Comparison of ENCODE assay signal across 8 cellular contexts in the genomic region with DNA sequence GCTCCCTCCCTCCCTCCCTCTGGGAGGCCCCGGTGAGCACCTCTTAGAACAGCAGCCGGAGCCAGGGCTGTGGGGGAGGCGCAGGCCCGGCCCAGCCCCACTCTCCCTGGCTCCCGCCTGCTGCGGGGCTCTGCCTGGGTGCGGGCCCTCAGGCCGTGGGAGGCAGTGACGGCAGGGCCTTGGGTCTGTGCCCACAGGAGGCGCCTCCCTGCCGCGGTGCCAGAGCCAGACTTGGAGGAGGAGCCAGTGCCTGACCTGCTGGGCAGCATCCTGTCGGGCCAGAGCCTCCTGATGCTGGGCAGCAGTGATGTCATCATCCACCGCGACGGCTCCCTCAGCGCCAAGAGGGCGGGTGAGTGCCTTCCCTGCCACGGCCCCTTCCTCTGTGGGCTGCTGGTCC. TPM values are rescaled to one million over a fixed set of nuclear protein-coding genes. Genes with fewer than 3 reads are reported as not detected.
DNase-seq lines count a peak whose midpoint lies in the region; ATAC-seq and TF ChIP-seq lines count a peak whose summit lies in the region.
"Had no signal": no experiment of that assay in that cellular context is flagged by ENCODE, and none has a peak within 500 bp of the region (broad histone marks: within the 10 kb centered on the region; RNA-seq: fewer than 3 reads in every experiment).

No MANE protein-coding gene starts in this region.

- H3K27ac Mint-ChIP-seq in central memory CD8-positive, alpha-beta T cell (ENCODE audit: low read depth): peak overlapping the region; percentile 49
- no peak overlapping the region for H3K27ac Mint-ChIP-seq in Calu3 (ENCODE audit: unreplicated experiment)

- peak overlapping the region; percentile 41 for H3K27ac ChIP-seq in lower lobe of right lung

- no TSS peak for BruUV-seq in Calu3 (replicated peaks; lab: Mats Ljungman, UMichigan)

- CTCF ChIA-PET in Calu3 (lab: Charles Lee): no interaction called here

- H3K27me3 ChIP-seq in lower lobe of right lung (ENCODE audit: low read depth): no peaks in the 10 kb centered on the region

- H3K9me3 ChIP-seq in lower lobe of right lung: no peaks in the 10 kb centered on the region

- H3K9me3 Mint-ChIP-seq in central memory CD8-positive, alpha-beta T cell: no peaks in the 10 kb centered on the region
- H3K9me3 Mint-ChIP-seq in Calu3 (ENCODE audit: low read depth, unreplicated experiment): no peaks in the 10 kb centered on the region

- no peak for ATAC-seq in central memory CD8-positive, alpha-beta T cell (replicated peaks; ENCODE audit: extremely low read depth, poor library complexity, severe bottlenecking)
- peak; percentile 82 to 85 for ATAC-seq in lower lobe of right lung

- intact Hi-C loops in lower lobe of right lung (cut with DNase I): no loop called here
- intact Hi-C loops in Calu3 (cut with micrococcal nuclease; ENCODE audit: unreplicated experiment): no loop called here

- no peak overlapping the region for H3K4me3 Mint-ChIP-seq in central memory CD8-positive, alpha-beta T cell
- no peak overlapping the region for H3K4me3 Mint-ChIP-seq in Calu3 (ENCODE audit: low read depth, unreplicated experiment)

- H3K36me3 ChIP-seq in lower lobe of right lung: peaks cover 100% of the 10 kb centered on the region

- no peaks in the 10 kb centered on the region for H3K4me1 Mint-ChIP-seq in central memory CD8-positive, alpha-beta T cell
- H3K4me1 Mint-ChIP-seq in Calu3 (ENCODE audit: low read depth, unreplicated experiment): no peaks in the 10 kb centered on the region

- H3K27me3 Mint-ChIP-seq in central memory CD8-positive, alpha-beta T cell: no peaks in the 10 kb centered on the region
- no peaks in the 10 kb centered on the region for H3K27me3 Mint-ChIP-seq in Calu3 (ENCODE audit: unreplicated experiment)

- DNase-seq in Daoy (ENCODE audit: low read depth) (peak; percentile 42), lower lobe of right lung (peak; percentile 79), OCI-M2 (lab: John Stamatoyannopoulos, UW; ENCODE audit: unreplicated experiment) (no peak), Calu3 (no peak), GM20000 (ENCODE audit: low spot score) (no peak)
- no peak for DNase-seq in central memory CD8-positive, alpha-beta T cell (ENCODE audit: low spot score in 2 of 2)
- DNase-seq: DMS79 treated with DMSO at 0.1 percent for 48 hours, NCI-H2171 had no signal

- TF ChIP-seq CTCF in lower lobe of right lung (IDR thresholded peaks at IDR 0.05): no peak
- TF ChIP-seq CTCF in Calu3 (IDR thresholded peaks at IDR 0.05; ENCODE audit: unreplicated experiment): no peak
- no peak for TF ChIP-seq CTCF in GM20000 (IDR thresholded peaks at IDR 0.05; ENCODE audit: extremely low read depth, missing control alignments)

- peaks cover 45% of the 10 kb centered on the region for H3K36me3 Mint-ChIP-seq in central memory CD8-positive, alpha-beta T cell (ENCODE audit: insufficient read depth)
- H3K36me3 Mint-ChIP-seq in Calu3 (ENCODE audit: insufficient read depth, unreplicated experiment): peaks cover 77% of the 10 kb centered on the region

- H3K4me1 ChIP-seq in lower lobe of right lung: no peaks in the 10 kb centered on the region

- no peak overlapping the region for H3K4me3 ChIP-seq in lower lobe of right lung

RNA-seq across cellular contexts. Expression of gene IRF7, which starts 9.5 kb away (rescaled TPM):
- total RNA-seq in Daoy (2014; rRNA removed; shearing (Covaris generic)): 6.7 and 14.5 TPM in 2 replicates
- 84.8 TPM for total RNA-seq in lower lobe of right lung
- total RNA-seq in Calu3 (2022): 48.7 and 93.5 TPM in 2 replicates

RNA-seq across cellular contexts. Expression of gene CDHR5, which starts 18.5 kb away (rescaled TPM):
- total RNA-seq in Daoy (2014; rRNA removed; shearing (Covaris generic)): not detected in 2 replicates
- total RNA-seq in lower lobe of right lung: not detected
- 5.0 and 7.6 TPM in 2 replicates for total RNA-seq in Calu3 (2022)

RNA-seq across cellular contexts. Expression of gene SCT, which starts 20.7 kb away (rescaled TPM):
- not detected in 2 replicates for total RNA-seq in Daoy (2014; rRNA removed; shearing (Covaris generic))
- total RNA-seq in lower lobe of right lung (not detected), Calu3 (2022) (not detected in 2 replicates)

RNA-seq across cellular contexts. Expression of gene PHRF1, which starts 30.0 kb away (rescaled TPM):
- 22.0 and 29.2 TPM in 2 replicates for total RNA-seq in Daoy (2014; rRNA removed; shearing (Covaris generic))
- total RNA-seq in lower lobe of right lung (31.5 TPM), Calu3 (2022) (42.3 and 43.2 TPM in 2 replicates)

RNA-seq across cellular contexts. Expression of gene DRD4, which starts 30.8 kb away (rescaled TPM):
- total RNA-seq in Daoy (2014; rRNA removed; shearing (Covaris generic)): not detected in 2 replicates
- 1.3 TPM for total RNA-seq in lower lobe of right lung
- 1.3 TPM in 2 replicates for total RNA-seq in Calu3 (2022)

Comparison
In these comparisons a context has a peak if more than half of its experiments do, and no peak if none do; other contexts are left out.
1. DNase-seq: peak in Daoy (single experiment) and lower lobe of right lung (single experiment); none in central memory CD8-positive, alpha-beta T cell (0 of 2), OCI-M2 (single experiment), Calu3 (single experiment) and GM20000 (single experiment).